8 cellular contexts compared by ENCODE assay signal in genomic region chr1:34865573-34865972, GRCh38.
DNase-seq lines count a peak whose midpoint lies in the region; ATAC-seq, FAIRE-seq and TF ChIP-seq lines count a peak whose summit lies in the region.

No MANE protein-coding gene starts in this region.

- DNase-seq in HFF-Myc (ENCODE audit: extremely low read depth, low read depth) (no peak), H54 (ENCODE audit: insufficient read length, low spot score) (no peak), SKM-1 treated with dmso at 0.1 percent for 144 hours (lab: John Stamatoyannopoulos, UW; ENCODE audit: unreplicated experiment) (no peak)
- DNase-seq in activated T-cell treated with anti-CD3 and anti-CD28 coated beads, Interleukin-2, amount 50 U/mL, for 48 hours: peak; percentile 28 to 37
- DNase-seq in stimulated activated effector memory CD8-positive, alpha-beta T cell treated with anti-CD3 and anti-CD28 coated beads, Interleukin-12 subunit alpha, Interleukin-12 subunit beta, amount 100 ng/mL, for 72 hours (ENCODE audit: low spot score in 2 of 2): no peak

- no peak for TF ChIP-seq POLR2A in H54 (IDR thresholded peaks at IDR 0.05; ENCODE audit: low read depth, low read length)

- no peak for FAIRE-seq in H54 (lab: Jason Lieb, UNC)

- peaks cover 46% of the 10 kb centered on the region for H3K4me1 Mint-ChIP-seq in stimulated activated effector memory CD8-positive, alpha-beta T cell treated with anti-CD3 and anti-CD28 coated beads, Interleukin-12 subunit alpha, Interleukin-12 subunit beta, amount 100 ng/mL, for 72 hours

- H3K27ac Mint-ChIP-seq in stimulated activated effector memory CD8-positive, alpha-beta T cell treated with anti-CD3 and anti-CD28 coated beads, Interleukin-12 subunit alpha, Interleukin-12 subunit beta, amount 100 ng/mL, for 72 hours: peak overlapping the region; percentile 78

- H3K9me3 Mint-ChIP-seq in stimulated activated effector memory CD8-positive, alpha-beta T cell treated with anti-CD3 and anti-CD28 coated beads, Interleukin-12 subunit alpha, Interleukin-12 subunit beta, amount 100 ng/mL, for 72 hours: no peaks in the 10 kb centered on the region

- ATAC-seq in stimulated activated effector memory CD8-positive, alpha-beta T cell treated with anti-CD3 and anti-CD28 coated beads, Interleukin-12 subunit alpha, Interleukin-12 subunit beta, amount 100 ng/mL, for 72 hours: no peak
- ATAC-seq in GM19324 (IDR thresholded peaks at IDR 0.05; ENCODE audit: low FRiP score, unreplicated experiment) (no peak), GM19455 (IDR thresholded peaks at IDR 0.05; ENCODE audit: unreplicated experiment) (no peak)

- no peak for TF ChIP-seq CTCF in HFF-Myc (IDR thresholded peaks at IDR 0.05; ENCODE audit: low read depth, low read length, missing control alignments)

- H3K4me3 ChIP-seq in HFF-Myc (replicated peaks; ENCODE audit: low read depth, low read length): peak overlapping the region; percentile 52
- peak overlapping the region; percentile 51 for H3K4me3 ChIP-seq in iPS-11a (ENCODE audit: low read depth, low read length)

- H3K36me3 Mint-ChIP-seq in stimulated activated effector memory CD8-positive, alpha-beta T cell treated with anti-CD3 and anti-CD28 coated beads, Interleukin-12 subunit alpha, Interleukin-12 subunit beta, amount 100 ng/mL, for 72 hours: no peaks in the 10 kb centered on the region

- peak overlapping the region; percentile 76 for H3K4me3 Mint-ChIP-seq in stimulated activated effector memory CD8-positive, alpha-beta T cell treated with anti-CD3 and anti-CD28 coated beads, Interleukin-12 subunit alpha, Interleukin-12 subunit beta, amount 100 ng/mL, for 72 hours

Comparison
In these comparisons a context has a peak if more than half of its experiments do, and no peak if none do; other contexts are left out.
1. DNase-seq: peak in activated T-cell treated with anti-CD3 and anti-CD28 coated beads, Interleukin-2, amount 50 U/mL, for 48 hours (2 of 2); none in HFF-Myc (single experiment), stimulated activated effector memory CD8-positive, alpha-beta T cell treated with anti-CD3 and anti-CD28 coated beads, Interleukin-12 subunit alpha, Interleukin-12 subunit beta, amount 100 ng/mL, for 72 hours (0 of 2), H54 (single experiment) and SKM-1 treated with dmso at 0.1 percent for 144 hours (single experiment).